ENCODE assay signal across 27 cellular contexts in genomic region chr22:29292379-29292778, GRCh38. TPM values are rescaled to one million over a fixed set of nuclear protein-coding genes. Genes with fewer than 3 reads are reported as not detected.
"Had no signal": no experiment of that assay in that cellular context is flagged by ENCODE, and none has a peak within 500 bp of the region (broad histone marks: within the 10 kb centered on the region; RNA-seq: fewer than 3 reads in every experiment).

No MANE protein-coding gene starts in this region.

- H3K4me1 Mint-ChIP-seq: neural progenitor cell had no signal

- H3K27ac Mint-ChIP-seq: neural progenitor cell, progenitor cell of endocrine pancreas had no signal

- H3K4me3 Mint-ChIP-seq: naive thymus-derived CD8-positive, alpha-beta T cell; neural progenitor cell had no signal

- FAIRE-seq: colon, islet of Langerhans, urothelium cell line had no signal

- ATAC-seq: esophagus mucosa, heart right ventricle, left cardiac atrium, left lung, sciatic nerve had no signal

- H3K27me3 Mint-ChIP-seq: naive thymus-derived CD8-positive, alpha-beta T cell; progenitor cell of endocrine pancreas had no signal

- H3K9me3 Mint-ChIP-seq: naive thymus-derived CD8-positive, alpha-beta T cell; neural progenitor cell had no signal

- DNase-seq: dorsolateral prefrontal cortex; effector CD4-positive, alpha-beta T cell; foreskin fibroblast; glutamatergic neuron; heart right ventricle; hippocampal formation; left cardiac atrium; left lung; mammary epithelial cell; naive thymus-derived CD8-positive, alpha-beta T cell; stimulated activated CD4-positive, alpha-beta T cell treated with anti-CD3 and anti-CD28 coated beads, Interleukin-12 subunit alpha, Interleukin-12 subunit beta, amount 100 ng/mL, for 4 hours; stimulated activated CD4-positive, alpha-beta T cell treated with anti-CD3 and anti-CD28 coated beads, Interleukin-1b, Interleukin-23, amount 100 ng/mL, for 48 hours; stimulated activated CD4-positive, alpha-beta T cell treated with anti-CD3 and anti-CD28 coated beads, Interleukin-4, amount 100 ng/mL, for 1 hour; stimulated activated CD8-positive, alpha-beta memory T cell treated with anti-CD3 and anti-CD28 coated beads, Interleukin-4, amount 100 ng/mL, for 48 hours; stimulated activated naive CD4-positive, alpha-beta T cell treated with Interleukin-2 at 50 U/mL for 16 hours; substantia nigra; upper lobe of left lung had no signal

RNA-seq across cellular contexts. Expression of gene GAS2L1, which starts 14.1 kb away (rescaled TPM):
- total RNA-seq: naive thymus-derived CD8-positive, alpha-beta T cell had no signal

RNA-seq across cellular contexts. Expression of gene RASL10A, which starts 23.1 kb away (rescaled TPM):
- total RNA-seq: cerebellum, osteoblast, smooth muscle cell had no signal
- polyA plus RNA-seq: mammary epithelial cell; naive thymus-derived CD8-positive, alpha-beta T cell; smooth muscle cell had no signal
